2 cellular contexts compared by ENCODE assay signal in genomic region chr17:31856750-31857149, GRCh38.
TF ChIP-seq lines count a peak whose summit lies in the region.

No MANE protein-coding gene starts in this region.

TF ChIP-seq in SK-N-SH, 30 proteins besides CTCF, POLR2A, EP300 and RAD21 (continued from another document):
- TF ChIP-seq IRF3 (IDR thresholded peaks at IDR 0.05; ENCODE audit: low read depth, low read length) (no peak), TCF12 (IDR thresholded peaks at IDR 0.05) (no peak), MXI1 (IDR thresholded peaks at IDR 0.05; ENCODE audit: low read depth, low read length) (no peak), YY1 (IDR thresholded peaks at IDR 0.05; ENCODE audit: low read depth) (no peak), RFX5 (IDR thresholded peaks at IDR 0.05; ENCODE audit: low read length) (no peak), MAX (IDR thresholded peaks at IDR 0.05; ENCODE audit: low read depth) (no peak), GATA2 (CRISPR knock-in tag; IDR thresholded peaks at IDR 0.05) (no peak), USF1 (IDR thresholded peaks at IDR 0.05; ENCODE audit: borderline replicate concordance, low read depth) (no peak), JUND (IDR thresholded peaks at IDR 0.05) (no peak), REST (IDR thresholded peaks at IDR 0.05; ENCODE audit: low read depth, low read length) (no peak), SIN3A (IDR thresholded peaks at IDR 0.05; ENCODE audit: borderline replicate concordance, low read depth, low read length) (no peak), EZH2phosphoT487 (IDR thresholded peaks at IDR 0.05; ENCODE audit: borderline replicate concordance, low read depth) (no peak), NFIC (IDR thresholded peaks at IDR 0.05; ENCODE audit: borderline replicate concordance) (no peak)
TF ChIP-seq in SK-N-SH: peak in this region for 0.

TF ChIP-seq in SK-N-SH treated with all-trans-retinoic acid at 6 μM for 48 hours, 23 proteins besides CTCF, POLR2A, EP300 and RAD21 (continued from another document):
- TF ChIP-seq OSR1 (CRISPR knock-in tag; IDR thresholded peaks at IDR 0.05), result no peak
- TF ChIP-seq SNAI2 (CRISPR knock-in tag; IDR thresholded peaks at IDR 0.05), result no peak
- TF ChIP-seq ZFP30 (CRISPR knock-in tag; IDR thresholded peaks at IDR 0.05), result no peak
- no peak for TF ChIP-seq BACH2 (CRISPR knock-in tag; IDR thresholded peaks at IDR 0.05; ENCODE audit: borderline replicate concordance)
- no peak for TF ChIP-seq TSHZ2 (CRISPR knock-in tag; IDR thresholded peaks at IDR 0.05)
- TF ChIP-seq ZNF8 (CRISPR knock-in tag; IDR thresholded peaks at IDR 0.05), result no peak
- TF ChIP-seq ZFP3 (CRISPR knock-in tag; IDR thresholded peaks at IDR 0.05), result no peak
- TF ChIP-seq ISL1 (CRISPR knock-in tag; IDR thresholded peaks at IDR 0.05), result no peak
- no peak for TF ChIP-seq ARNTL (CRISPR knock-in tag; IDR thresholded peaks at IDR 0.05; ENCODE audit: borderline replicate concordance, low read depth)
- TF ChIP-seq CSDC2 (CRISPR knock-in tag; IDR thresholded peaks at IDR 0.05), result no peak
- no peak for TF ChIP-seq PATZ1 (CRISPR knock-in tag; IDR thresholded peaks at IDR 0.05; ENCODE audit: borderline replicate concordance)
- no peak for TF ChIP-seq CREB5 (CRISPR knock-in tag; IDR thresholded peaks at IDR 0.05; ENCODE audit: low read depth)
- no peak for TF ChIP-seq CSRNP3 (CRISPR knock-in tag; IDR thresholded peaks at IDR 0.05)
